ENCODE assay signal across 8 cellular contexts in genomic region chr6:33419580-33420492, GRCh38. TPM values are rescaled to one million over a fixed set of nuclear protein-coding genes. Genes with fewer than 3 reads are reported as not detected.
DNase-seq lines count a peak whose midpoint lies in the region; ATAC-seq and TF ChIP-seq lines count a peak whose summit lies in the region.

SYNGAP1 (plus strand) TSS chr6:33420065; CDS start chr6:33420265, 200 bp downstream.

- DNase-seq in G401 (ENCODE audit: low spot score) = peak; percentile 76
- DNase-seq in OCI-M1 (lab: John Stamatoyannopoulos, UW) = peak; percentile 84
- peak; percentile 62 for DNase-seq in astrocyte of the spinal cord (ENCODE audit: low read depth, low spot score)
- DNase-seq in smooth muscle cell (lab: John Stamatoyannopoulos, UW; ENCODE audit: unreplicated experiment) = no peak

- peaks cover 8% of the 10 kb centered on the region for H4K20me1 ChIP-seq in smooth muscle cell (ENCODE audit: low read depth)

- ATAC-seq in GM18520 (IDR thresholded peaks at IDR 0.05; ENCODE audit: unreplicated experiment) = no peak
- ATAC-seq in HG02610 (IDR thresholded peaks at IDR 0.05; ENCODE audit: unreplicated experiment) = no peak
- no peak for ATAC-seq in GM18873 (IDR thresholded peaks at IDR 0.05; ENCODE audit: low FRiP score, unreplicated experiment)

- no peaks in the 10 kb centered on the region for H3K36me3 ChIP-seq in smooth muscle cell (ENCODE audit: low read depth)

- no peak within 1 kb of the TSS for H2AFZ ChIP-seq in smooth muscle cell (ENCODE audit: low read depth)

- WGBS in smooth muscle cell (ENCODE audit: low lambda C conversion rate) = 5% methylated on average over 2 of the region's 22 CpGs

- H3K27me3 ChIP-seq in smooth muscle cell (ENCODE audit: low read depth) = no peaks in the 10 kb centered on the region

- peaks cover 18% of the 10 kb centered on the region for H3F3A ChIP-seq in smooth muscle cell (ENCODE audit: low read depth)

- H3K4me3 ChIP-seq in astrocyte of the spinal cord (ENCODE audit: low read depth, low read length) = peak within 1 kb of the TSS; percentile 47
- H3K4me3 ChIP-seq in iPS-18c (ENCODE audit: insufficient read depth, low read depth, low read length) = peak within 1 kb of the TSS; percentile 68
- H3K4me3 ChIP-seq in smooth muscle cell = peak within 1 kb of the TSS; percentile 54

- peak within 1 kb of the TSS; percentile 96 for H3K9ac ChIP-seq in smooth muscle cell (ENCODE audit: low read depth)

- in situ Hi-C loops in G401 (cut with HindIII; ENCODE audit: low sequenced_read_pairs) = no loop called here
- in situ Hi-C loops in astrocyte of the spinal cord (cut with HindIII; ENCODE audit: low sequenced_read_pairs) = no loop called here

- H3K4me1 ChIP-seq in smooth muscle cell (ENCODE audit: low read depth) = peaks cover 44% of the 10 kb centered on the region

- peak within 1 kb of the TSS; percentile 99 for H3K27ac ChIP-seq in smooth muscle cell (ENCODE audit: low read depth)

- H3K9me3 ChIP-seq in iPS-18c (ENCODE audit: control insufficient read depth, insufficient read depth, low read length) (no peaks in the 10 kb centered on the region), smooth muscle cell (replicated peaks; ENCODE audit: low read depth) (no peaks in the 10 kb centered on the region)

- TF ChIP-seq CTCF in astrocyte of the spinal cord (IDR thresholded peaks at IDR 0.05; ENCODE audit: low read depth, low read length) (no peak), smooth muscle cell (IDR thresholded peaks at IDR 0.05; ENCODE audit: borderline replicate concordance, insufficient read depth, poor library complexity, severe bottlenecking) (no peak)

- H3K4me2 ChIP-seq in smooth muscle cell = peak within 1 kb of the TSS; percentile 88

- H3K79me2 ChIP-seq in smooth muscle cell (ENCODE audit: low read depth) = peaks cover 45% of the 10 kb centered on the region

RNA-seq across cellular contexts. Expression of gene SYNGAP1, which starts in this region (rescaled TPM):
- 4.0 and 7.4 TPM in 2 replicates for total RNA-seq in G401 (2014; rRNA removed; shearing (Covaris generic))
- 8.6 and 10.4 TPM in 2 replicates for total RNA-seq in smooth muscle cell
- 1.9 and 7.9 TPM in 2 replicates for polyA plus RNA-seq in smooth muscle cell
